ENCODE assay signal across 12 cellular contexts in genomic region chr10:69465457-69466157, GRCh38. TPM values are rescaled to one million over a fixed set of nuclear protein-coding genes. Genes with fewer than 3 reads are reported as not detected.
DNase-seq lines count a peak whose midpoint lies in the region; ATAC-seq and TF ChIP-seq lines count a peak whose summit lies in the region.
"Had no signal": no experiment of that assay in that cellular context is flagged by ENCODE, and none has a peak within 500 bp of the region (broad histone marks: within the 10 kb centered on the region; RNA-seq: fewer than 3 reads in every experiment).

No MANE protein-coding gene starts in this region.

- H3K4me3 ChIP-seq in spleen = no peak overlapping the region

- H3K27me3 ChIP-seq in spleen (replicated peaks in 1 of 7) = no peaks in the 10 kb centered on the region

- ATAC-seq in HG03432 (IDR thresholded peaks at IDR 0.05; ENCODE audit: unreplicated experiment) (peak; percentile 29), T-helper 17 cell (peak; percentile 72), left ventricle myocardium superior (no peak), HG02938 (IDR thresholded peaks at IDR 0.05; ENCODE audit: unreplicated experiment) (no peak)

- H3K36me3 ChIP-seq in spleen = no peaks in the 10 kb centered on the region

- intact Hi-C loops in left ventricle myocardium superior (cut with micrococcal nuclease) (no loop called here), spleen (cut with DNase I; ENCODE audit: low total_unique reads) (no loop called here)

- H3K9me3 ChIP-seq in T-helper 17 cell (ENCODE audit: control insufficient read depth, low read length, poor library complexity, severe bottlenecking) = no peaks in the 10 kb centered on the region
- H3K9me3 ChIP-seq in spleen = no peaks in the 10 kb centered on the region

- no peaks in the 10 kb centered on the region for H3K36me3 Mint-ChIP-seq in T-helper 17 cell (ENCODE audit: low read depth)
- H3K36me3 Mint-ChIP-seq: naive B cell had no signal

- peaks cover 36 to 91% (median 75%) of the 10 kb centered on the region in 6 donors for H3K4me1 ChIP-seq in spleen

- H3K27ac ChIP-seq in spleen = peak overlapping the region; percentile 36 to 85 (median 69)
- H3K27ac ChIP-seq: KMS-11 had no signal

- 60 to 74% (median 63%) methylated on average over 9 of the region's 9 CpGs for WGBS in spleen, 5 donors

- no peak for TF ChIP-seq CTCF in spleen (IDR thresholded peaks at IDR 0.05 in 8 of 11, conservative IDR thresholded peaks at IDR 0.05 in 3 of 11)

- H3K4me1 Mint-ChIP-seq in T-helper 17 cell = peaks cover 57% of the 10 kb centered on the region

- no peak for TF ChIP-seq POLR2A in spleen (IDR thresholded peaks at IDR 0.05)

- peak overlapping the region; percentile 92 for H3K27ac Mint-ChIP-seq in T-helper 17 cell

- H3K27me3 Mint-ChIP-seq in T-helper 17 cell = no peaks in the 10 kb centered on the region

- H3K4me3 Mint-ChIP-seq in T-helper 17 cell = peak overlapping the region; percentile 66
- H3K4me3 Mint-ChIP-seq: naive B cell had no signal

- DNase-seq in T-helper 17 cell (no peak), left ventricle myocardium superior (peak; percentile 7), spleen (peak; percentile 66), GM19240 (ENCODE audit: insufficient read length, low spot score) (no peak), DMS53 (lab: John Stamatoyannopoulos, UW) (no peak)
- DNase-seq: naive B cell; NCI-H2081 treated with DMSO at 0.1 percent for 48 hours; stimulated activated CD4-positive, alpha-beta T cell treated with anti-CD3 and anti-CD28 coated beads, Interleukin-12 subunit alpha, Interleukin-12 subunit beta, amount 100 ng/mL, for 4 hours; stimulated activated CD8-positive, alpha-beta memory T cell treated with anti-CD3 and anti-CD28 coated beads, Interleukin-4, amount 100 ng/mL, for 48 hours had no signal

RNA-seq across cellular contexts. Expression of gene TSPAN15, which starts 14.3 kb away (rescaled TPM):
- 10 to 100 TPM; 20.3 to 28.7 TPM for total RNA-seq in T-helper 17 cell
- total RNA-seq in left ventricle myocardium superior = 8.3 TPM
- 10 to 100 TPM; 23.8 to 68.4 (median 50.0) TPM for total RNA-seq in spleen
- polyA plus RNA-seq in spleen = 10 to 100 TPM; 13.5 to 28.2 (median 14.5) TPM

RNA-seq across cellular contexts. Expression of gene TACR2, which starts 48.9 kb away (rescaled TPM):
- total RNA-seq in T-helper 17 cell (not detected), left ventricle myocardium superior (not detected), spleen (under 1 TPM in 3 of 7 donors, not detected in 4; 0.25 to 0.52 (median 0.34) TPM)
- polyA plus RNA-seq in spleen = under 1 TPM; 0.15 to 0.36 (median 0.26) TPM

Comparison
In these comparisons a context has a peak if more than half of its experiments do, and no peak if none do; other contexts are left out.
1. ATAC-seq: peak in HG03432 (single experiment) and T-helper 17 cell (single experiment); none in left ventricle myocardium superior (single experiment) and HG02938 (single experiment).
2. DNase-seq: peak in left ventricle myocardium superior (single experiment) and spleen (single experiment); none in T-helper 17 cell (0 of 3), GM19240 (single experiment) and DMS53 (single experiment).